In genomic region chr10:63206576-63206975, GRCh38 we compare ENCODE assay signal across 10 cellular contexts.
A peak's percentile ranks its signal among the peaks of the same experiment; 100 is the strongest.
DNase-seq lines count a peak whose midpoint lies in the region; ATAC-seq, FAIRE-seq and TF ChIP-seq lines count a peak whose summit lies in the region.
"Had no signal": no experiment of that assay in that cellular context is flagged by ENCODE, and none has a peak within 500 bp of the region (broad histone marks: within the 10 kb centered on the region; RNA-seq: fewer than 3 reads in every experiment).

No MANE protein-coding gene starts in this region.

- intact Hi-C loops in dorsolateral prefrontal cortex (cut with DNase I) = loop anchor here (5.0 to 10.0 kb wide), 5 partner anchors 39 to 421 kb away; partner anchors contain the start of genes JMJD1C (in 1 of the 2) and REEP3 (in 1 of the 2)

- H3K4me1 Mint-ChIP-seq in IgD-negative memory B cell (peaks cover 46 to 57% (median 49%) of the 10 kb centered on the region in 3 donors), osteocyte (ENCODE audit: unreplicated experiment) (peaks cover 57% of the 10 kb centered on the region), glutamatergic neuron (ENCODE audit: low read depth, unreplicated experiment) (peaks cover 28% of the 10 kb centered on the region)

- no peaks in the 10 kb centered on the region for H3K27me3 ChIP-seq in dorsolateral prefrontal cortex
- no peaks in the 10 kb centered on the region for H3K27me3 ChIP-seq in foreskin keratinocyte

- H3K4me3 ChIP-seq in dorsolateral prefrontal cortex = peak overlapping the region in 28 of 59 donors; percentile 9 to 61 (median 40)

- H3K27me3 Mint-ChIP-seq in IgD-negative memory B cell (no peaks in the 10 kb centered on the region), osteocyte (ENCODE audit: unreplicated experiment) (no peaks in the 10 kb centered on the region), glutamatergic neuron (ENCODE audit: unreplicated experiment) (no peaks in the 10 kb centered on the region)

- peaks cover 17% of the 10 kb centered on the region for H3K4me1 ChIP-seq in foreskin keratinocyte

- peak; percentile 38 for FAIRE-seq in GM12891 (lab: Jason Lieb, UNC)

- H3K27ac Mint-ChIP-seq in IgD-negative memory B cell (peak overlapping the region in 2 of 3 donors; percentile 41 to 84), osteocyte (ENCODE audit: unreplicated experiment) (peak overlapping the region; percentile 73), glutamatergic neuron (ENCODE audit: unreplicated experiment) (no peak overlapping the region)

- DNase-seq in GM12891 (ENCODE audit: insufficient read length, low spot score) = no peak
- no peak for DNase-seq in dorsolateral prefrontal cortex
- DNase-seq in osteocyte (ENCODE audit: extremely low spot score, unreplicated experiment) = no peak
- DNase-seq in CD1c-positive myeloid dendritic cell (ENCODE audit: extremely low spot score) = no peak
- DNase-seq in foreskin keratinocyte = no peak
- no peak for DNase-seq in glutamatergic neuron
- no peak for DNase-seq in A172 (ENCODE audit: low spot score)
- DNase-seq: NCI-H146, SHP77 treated with DMSO at 0.1 percent for 48 hours had no signal

- H3K9me3 Mint-ChIP-seq in IgD-negative memory B cell (no peaks in the 10 kb centered on the region), osteocyte (ENCODE audit: unreplicated experiment) (no peaks in the 10 kb centered on the region), glutamatergic neuron (ENCODE audit: unreplicated experiment) (peaks cover 4% of the 10 kb centered on the region)

- no peak for TF ChIP-seq POLR2A in GM12891 (IDR thresholded peaks at IDR 0.05; ENCODE audit: low read depth, low read length)

- H3K27ac ChIP-seq in dorsolateral prefrontal cortex = peak overlapping the region in 56 of 59 donors; percentile 14 to 85 (median 72)
- H3K27ac ChIP-seq in foreskin keratinocyte = no peak overlapping the region

- no peak for ATAC-seq in foreskin keratinocyte

- TF ChIP-seq CTCF in dorsolateral prefrontal cortex (IDR thresholded peaks at IDR 0.05 in 54 of 56, conservative IDR thresholded peaks at IDR 0.05 in 2 of 56; ENCODE audit: low read depth in 1 of 56, partially characterized antibody in 56 of 56) (no peak), osteocyte (IDR thresholded peaks at IDR 0.05) (no peak), foreskin keratinocyte (conservative IDR thresholded peaks at IDR 0.05) (no peak), glutamatergic neuron (IDR thresholded peaks at IDR 0.05; ENCODE audit: partially characterized antibody, unreplicated experiment) (no peak)

- H3K36me3 Mint-ChIP-seq in IgD-negative memory B cell (peaks cover 9% of the 10 kb centered on the region), osteocyte (ENCODE audit: unreplicated experiment) (peaks cover 40% of the 10 kb centered on the region), glutamatergic neuron (ENCODE audit: unreplicated experiment) (no peaks in the 10 kb centered on the region)

- peak overlapping the region in 3 of 4 donors; percentile 5 to 76 (median 55) for H3K4me3 Mint-ChIP-seq in IgD-negative memory B cell
- H3K4me3 Mint-ChIP-seq in osteocyte (ENCODE audit: unreplicated experiment) = no peak overlapping the region
- no peak overlapping the region for H3K4me3 Mint-ChIP-seq in glutamatergic neuron (ENCODE audit: unreplicated experiment)

TF ChIP-seq in GM12891, 5 proteins besides CTCF, POLR2A, EP300 and RAD21:
- TF ChIP-seq TAF1 (IDR thresholded peaks at IDR 0.05; ENCODE audit: low read depth, low read length) = no peak

Comparison
In these comparisons a context has a peak if more than half of its experiments do, and no peak if none do; other contexts are left out.
1. H3K4me3 Mint-ChIP-seq: peak in IgD-negative memory B cell (3 of 4); none in osteocyte (single experiment) and glutamatergic neuron (single experiment).